14 cellular contexts compared by ENCODE assay signal in genomic region chr17:49727353-49727752, GRCh38.
"Had no signal": no experiment of that assay in that cellular context is flagged by ENCODE, and none has a peak within 500 bp of the region (broad histone marks: within the 10 kb centered on the region; RNA-seq: fewer than 3 reads in every experiment).

No MANE protein-coding gene starts in this region.

- H3K9me3 Mint-ChIP-seq: activated B cell treated with CpG ODN at 0.5 μM for 24 hours; activated naive CD8-positive, alpha-beta T cell treated with anti-CD3 and anti-CD28 coated beads, Interleukin-2, amount 10 ng/mL, durations not matched to agents 7 days and 5 days had no signal

- H3K27ac Mint-ChIP-seq: activated T-cell treated with anti-CD3 and anti-CD28 coated beads, Interleukin-2, amount 50 U/mL, for 72 hours; neural progenitor cell had no signal

- H3K4me1 Mint-ChIP-seq: neural progenitor cell had no signal

- DNase-seq: activated B cell treated with CpG ODN at 0.5 μM for 24 hours; activated CD4-positive, alpha-beta T cell treated with anti-CD3 and anti-CD28 coated beads, Interleukin-2, amount 50 U/mL, for 4 hours; activated gamma-delta T cell treated with Interleukin-2 at 50 U/mL for 16 hours; activated naive CD8-positive, alpha-beta T cell treated with anti-CD3 and anti-CD28 coated beads, Interleukin-2, amount 10 ng/mL, durations not matched to agents 7 days and 5 days; activated T-cell treated with anti-CD3 and anti-CD28 coated beads, Interleukin-2, amount 50 U/mL, for 72 hours; anterior cingulate cortex; dermis blood vessel endothelial cell; mucosa of descending colon; ovary; stimulated activated CD4-positive, alpha-beta T cell treated with anti-CD3 and anti-CD28 coated beads, Interleukin-4, amount 100 ng/mL, for 4 hours; tibial artery; uterus had no signal

- H3K4me3 Mint-ChIP-seq: activated B cell treated with CpG ODN at 0.5 μM for 24 hours; activated naive CD8-positive, alpha-beta T cell treated with anti-CD3 and anti-CD28 coated beads, Interleukin-2, amount 10 ng/mL, durations not matched to agents 7 days and 5 days; activated T-cell treated with anti-CD3 and anti-CD28 coated beads, Interleukin-2, amount 50 U/mL, for 72 hours; neural progenitor cell had no signal

- H3K27me3 Mint-ChIP-seq: activated B cell treated with CpG ODN at 0.5 μM for 24 hours; activated naive CD8-positive, alpha-beta T cell treated with anti-CD3 and anti-CD28 coated beads, Interleukin-2, amount 10 ng/mL, durations not matched to agents 7 days and 5 days had no signal

- ATAC-seq: activated T-cell treated with anti-CD3 and anti-CD28 coated beads, Interleukin-2, amount 50 U/mL, for 72 hours; esophagus mucosa; mucosa of descending colon had no signal
